Comparison of ENCODE assay signal across 10 cellular contexts in genomic region chr17:78882546-78883089, GRCh38. TPM values are rescaled to one million over a fixed set of nuclear protein-coding genes. Genes with fewer than 3 reads are reported as not detected.
A peak's percentile ranks its signal among the peaks of the same experiment; 100 is the strongest.
DNase-seq lines count a peak whose midpoint lies in the region; ATAC-seq and TF ChIP-seq lines count a peak whose summit lies in the region.
"Had no signal": no experiment of that assay in that cellular context is flagged by ENCODE, and none has a peak within 500 bp of the region (broad histone marks: within the 10 kb centered on the region; RNA-seq: fewer than 3 reads in every experiment).

No MANE protein-coding gene starts in this region.

- H3K9ac ChIP-seq in fibroblast of lung (ENCODE audit: insufficient read depth, low read length) = peak overlapping the region; percentile 87
- H3K9ac ChIP-seq: KMS-11 had no signal

- ATAC-seq in HG02852 (IDR thresholded peaks at IDR 0.05; ENCODE audit: unreplicated experiment) = no peak

- H2AFZ ChIP-seq in fibroblast of lung (ENCODE audit: low read length) (no peak overlapping the region), osteoblast (ENCODE audit: low read length) (peak overlapping the region; percentile 29)

- H3K79me2 ChIP-seq in fibroblast of lung (ENCODE audit: control insufficient read depth, insufficient read depth, low read length) (peaks cover 80% of the 10 kb centered on the region), osteoblast (ENCODE audit: insufficient read depth, low read length) (peaks cover 88% of the 10 kb centered on the region)

- H3K9me3 ChIP-seq in BE2C (no peaks in the 10 kb centered on the region), SJSA1 (replicated peaks) (no peaks in the 10 kb centered on the region), fibroblast of lung (ENCODE audit: control insufficient read depth, insufficient read depth, low read depth, low read length) (no peaks in the 10 kb centered on the region), osteoblast (ENCODE audit: low read depth, low read length) (no peaks in the 10 kb centered on the region)

- H3K4me3 ChIP-seq in BE2C (ENCODE audit: low read depth, low read length) = peak overlapping the region; percentile 47
- peak overlapping the region; percentile 13; the same call in 1 of the 2 replicates for H3K4me3 ChIP-seq in SJSA1
- H3K4me3 ChIP-seq in fibroblast of lung (replicated peaks in 1 of 4; ENCODE audit: control extremely low read depth in 1 of 4, insufficient read depth in 1 of 4, low read depth in 3 of 4, low read length in 4 of 4) = peak overlapping the region in 1 of 4 experiments; percentile 25
- H3K4me3 ChIP-seq in osteoblast (ENCODE audit: insufficient read depth, low read length) = no peak overlapping the region

- H4K20me1 ChIP-seq in fibroblast of lung (ENCODE audit: control insufficient read depth, extremely low read depth, insufficient read depth, low read length) (no peaks in the 10 kb centered on the region), osteoblast (ENCODE audit: insufficient read depth, low read length) (peaks cover 23% of the 10 kb centered on the region)

- TF ChIP-seq CTCF in BE2C (IDR thresholded peaks at IDR 0.05; ENCODE audit: low read depth, low read length) = no peak
- no peak for TF ChIP-seq CTCF in fibroblast of lung (conservative IDR thresholded peaks at IDR 0.05 in 1 of 2, IDR thresholded peaks at IDR 0.05 in 1 of 2; ENCODE audit: low read depth in 1 of 2, low read length in 2 of 2)
- no peak for TF ChIP-seq CTCF in osteoblast (IDR thresholded peaks at IDR 0.05; ENCODE audit: extremely low read depth, low read depth, low read length)

- DNase-seq in BE2C (peak; percentile 59), SJSA1 (ENCODE audit: low read depth in 1 of 2, low spot score in 2 of 2) (peak in 1 of 2 experiments; percentile 69), fibroblast of lung (ENCODE audit: low read depth in 2 of 2) (no peak), osteoblast (ENCODE audit: insufficient read length, low spot score, missing footprints) (peak; percentile 65), NCI-H526 treated with DMSO at 0.1 percent for 48 hours (lab: John Stamatoyannopoulos, UW) (no peak), A172 (ENCODE audit: low spot score) (no peak), NCI-H748 (lab: John Stamatoyannopoulos, UW; ENCODE audit: unreplicated experiment) (no peak)
- DNase-seq: CD4-positive, alpha-beta memory T cell had no signal

- peak overlapping the region; percentile 97 for H3K27ac ChIP-seq in SJSA1
- peak overlapping the region; percentile 99 for H3K27ac ChIP-seq in fibroblast of lung (ENCODE audit: insufficient read depth, low read length)
- H3K27ac ChIP-seq in osteoblast (ENCODE audit: low read depth, low read length) = peak overlapping the region; percentile 88
- H3K27ac ChIP-seq: KMS-11 had no signal

- H3K4me2 ChIP-seq in fibroblast of lung (ENCODE audit: extremely low read depth, insufficient read depth, low read length) = peak overlapping the region; percentile 60
- H3K4me2 ChIP-seq in osteoblast (ENCODE audit: insufficient read depth, low read length) = peak overlapping the region; percentile 70
- H3K4me2 ChIP-seq: KMS-11 had no signal

- H3K4me1 ChIP-seq in BE2C = peaks cover 26% of the 10 kb centered on the region
- H3K4me1 ChIP-seq in SJSA1 (replicated peaks) = peaks cover 80% of the 10 kb centered on the region
- H3K4me1 ChIP-seq in fibroblast of lung (ENCODE audit: control insufficient read depth, extremely low read depth, insufficient read depth, low read length) = peaks cover 63% of the 10 kb centered on the region
- H3K4me1 ChIP-seq in osteoblast (ENCODE audit: insufficient read depth, low read length) = peaks cover 45% of the 10 kb centered on the region

- H3K36me3 ChIP-seq in BE2C = no peaks in the 10 kb centered on the region
- H3K36me3 ChIP-seq in SJSA1 = peaks cover 40% of the 10 kb centered on the region
- peaks cover 14% of the 10 kb centered on the region for H3K36me3 ChIP-seq in fibroblast of lung (ENCODE audit: control insufficient read depth, insufficient read depth, low read length)
- peaks cover 17% of the 10 kb centered on the region for H3K36me3 ChIP-seq in osteoblast (ENCODE audit: insufficient read depth, low read length)

- H3K27me3 ChIP-seq in BE2C = no peaks in the 10 kb centered on the region
- H3K27me3 ChIP-seq in SJSA1 (replicated peaks) = no peaks in the 10 kb centered on the region
- no peaks in the 10 kb centered on the region for H3K27me3 ChIP-seq in fibroblast of lung (ENCODE audit: control insufficient read depth, insufficient read depth, low read length)
- no peaks in the 10 kb centered on the region for H3K27me3 ChIP-seq in osteoblast (ENCODE audit: insufficient read depth, low read length)

RNA-seq across cellular contexts. Expression of gene CEP295NL, which starts 20.4 kb away (rescaled TPM):
- polyA plus RNA-seq in BE2C (2012; ENCODE audit: insufficient read depth, insufficient read length, low read depth) = 0.62 TPM
- 0.22 and 0.34 TPM in 2 replicates for total RNA-seq in SJSA1 (2014; rRNA removed; shearing (Covaris generic))
- total RNA-seq in fibroblast of lung (2.3 and 2.8 TPM in 2 replicates), osteoblast (2.5 and 5.3 TPM in 2 replicates)
- 0.10 and 0.15 TPM in 2 replicates for polyA plus RNA-seq in fibroblast of lung
- 0.15 and 0.35 TPM in 2 replicates for polyA plus RNA-seq in fibroblast of lung (2012)
- polyA minus RNA-seq in fibroblast of lung (ENCODE audit: low replicate concordance) = 0.56 TPM in 1 of 2 replicates, not detected in the other
- 0.81 and 0.89 TPM in 2 replicates for total RNA-seq in A172 (2014; rRNA removed; shearing (Covaris generic))
- polyA plus RNA-seq: CD4-positive, alpha-beta memory T cell had no signal

RNA-seq across cellular contexts. Expression of gene USP36, which starts 42.0 kb away (rescaled TPM):
- 110 TPM for polyA plus RNA-seq in BE2C (2012; ENCODE audit: insufficient read depth, insufficient read length, low read depth)
- 11.4 and 22.9 TPM in 2 replicates for total RNA-seq in SJSA1 (2014; rRNA removed; shearing (Covaris generic))
- 16.7 and 18.3 TPM in 2 replicates for total RNA-seq in fibroblast of lung
- 15.4 and 27.4 TPM in 2 replicates for polyA plus RNA-seq in fibroblast of lung
- polyA plus RNA-seq in fibroblast of lung (2012) = 18.2 and 25.0 TPM in 2 replicates
- polyA minus RNA-seq in fibroblast of lung (ENCODE audit: low replicate concordance) = 48.3 and 92.3 TPM in 2 replicates
- 30.8 and 34.8 TPM in 2 replicates for total RNA-seq in osteoblast
- total RNA-seq in A172 (2014; rRNA removed; shearing (Covaris generic)) = 15.9 and 33.6 TPM in 2 replicates

RNA-seq across cellular contexts. Expression of gene TIMP2, which starts 42.6 kb away (rescaled TPM):
- 93.4 TPM for polyA plus RNA-seq in BE2C (2012; ENCODE audit: insufficient read depth, insufficient read length, low read depth)
- total RNA-seq in SJSA1 (2014; rRNA removed; shearing (Covaris generic)) = 122 and 166 TPM in 2 replicates
- 88.9 and 155 TPM in 2 replicates for total RNA-seq in fibroblast of lung
- 607 and 745 TPM in 2 replicates for polyA plus RNA-seq in fibroblast of lung
- polyA plus RNA-seq in fibroblast of lung (2012) = 667 and 999 TPM in 2 replicates
- polyA minus RNA-seq in fibroblast of lung (ENCODE audit: low replicate concordance) = 484 and 816 TPM in 2 replicates
- total RNA-seq in osteoblast = 164 and 171 TPM in 2 replicates
- 257 and 279 TPM in 2 replicates for total RNA-seq in A172 (2014; rRNA removed; shearing (Covaris generic))

Comparison
In these comparisons a context has a peak if more than half of its experiments do, and no peak if none do; other contexts are left out.
1. DNase-seq: peak in BE2C (single experiment) and osteoblast (single experiment); none in fibroblast of lung (0 of 2), NCI-H526 treated with DMSO at 0.1 percent for 48 hours (single experiment), A172 (single experiment) and NCI-H748 (single experiment).
2. Peak in every context shown above with its lines, with median percentiles within 50 percentile points of each other: H3K27ac ChIP-seq.